In genomic region chr17:42535400-42536047, GRCh38 we compare ENCODE assay signal across 8 cellular contexts. TPM values are rescaled to one million over a fixed set of nuclear protein-coding genes. Genes with fewer than 3 reads are reported as not detected.
DNase-seq lines count a peak whose midpoint lies in the region; ATAC-seq and TF ChIP-seq lines count a peak whose summit lies in the region.

No MANE protein-coding gene starts in this region.

- intact Hi-C loops in esophagus squamous epithelium (cut with DNase I) = no loop called here

- H3K4me1 ChIP-seq in SJSA1 (replicated peaks) (peaks cover 39% of the 10 kb centered on the region), esophagus squamous epithelium (peaks cover 30 to 54% (median 33%) of the 10 kb centered on the region in 3 donors)

- peak overlapping the region; percentile 88 for H3K27ac Mint-ChIP-seq in activated T-cell treated with anti-CD3 and anti-CD28 coated beads, Interleukin-2, amount 50 U/mL, for 24 hours
- H3K27ac Mint-ChIP-seq in progenitor cell of endocrine pancreas = peak overlapping the region; percentile 79

- H3K36me3 ChIP-seq in SJSA1 (peaks cover 26% of the 10 kb centered on the region), esophagus squamous epithelium (peaks cover 6 to 24% (median 9%) of the 10 kb centered on the region in 3 donors)

- TF ChIP-seq CTCF in esophagus squamous epithelium (IDR thresholded peaks at IDR 0.05) (no peak), progenitor cell of endocrine pancreas (IDR thresholded peaks at IDR 0.05; ENCODE audit: unreplicated experiment) (no peak)

- WGBS in esophagus squamous epithelium, 2 donors = 33 to 44% methylated on average over 16 to 17 of the region's 21 CpGs

- H3K27me3 Mint-ChIP-seq in activated T-cell treated with anti-CD3 and anti-CD28 coated beads, Interleukin-2, amount 50 U/mL, for 24 hours = no peaks in the 10 kb centered on the region
- peaks cover 6% of the 10 kb centered on the region for H3K27me3 Mint-ChIP-seq in progenitor cell of endocrine pancreas

- H3K9me3 ChIP-seq in SJSA1 (replicated peaks) = no peaks in the 10 kb centered on the region
- H3K9me3 ChIP-seq in esophagus squamous epithelium = no peaks in the 10 kb centered on the region

- H3K27me3 ChIP-seq in SJSA1 (replicated peaks) (no peaks in the 10 kb centered on the region), esophagus squamous epithelium (no peaks in the 10 kb centered on the region)

- DNase-seq in activated T-cell treated with anti-CD3 and anti-CD28 coated beads, Interleukin-2, amount 50 U/mL, for 24 hours = no peak
- DNase-seq in activated T-cell treated with anti-CD3 and anti-CD28 coated beads, Interleukin-2, amount 50 U/mL, for 1 hour = no peak
- DNase-seq in SJSA1 (ENCODE audit: low read depth in 1 of 2, low spot score in 2 of 2) = no peak
- no peak for DNase-seq in esophagus squamous epithelium (lab: John Stamatoyannopoulos, UW)
- DNase-seq in progenitor cell of endocrine pancreas (ENCODE audit: low spot score, unreplicated experiment) = no peak
- DNase-seq in activated CD4-positive, CD25-positive, alpha-beta regulatory T cell (lab: John Stamatoyannopoulos, UW) = no peak
- no peak for DNase-seq in pons (ENCODE audit: low spot score)

- ATAC-seq in HG02642 (IDR thresholded peaks at IDR 0.05; ENCODE audit: poor library complexity, unreplicated experiment) = no peak

- H3K36me3 Mint-ChIP-seq in activated T-cell treated with anti-CD3 and anti-CD28 coated beads, Interleukin-2, amount 50 U/mL, for 24 hours (ENCODE audit: low read depth) = peaks cover 23% of the 10 kb centered on the region
- H3K36me3 Mint-ChIP-seq in progenitor cell of endocrine pancreas (ENCODE audit: insufficient read depth) = peaks cover 3% of the 10 kb centered on the region

- peaks cover 45% of the 10 kb centered on the region for H3K4me1 Mint-ChIP-seq in activated T-cell treated with anti-CD3 and anti-CD28 coated beads, Interleukin-2, amount 50 U/mL, for 24 hours (ENCODE audit: low read depth)
- peaks cover 24% of the 10 kb centered on the region for H3K4me1 Mint-ChIP-seq in progenitor cell of endocrine pancreas (ENCODE audit: low read depth)

- H3K9me3 Mint-ChIP-seq in activated T-cell treated with anti-CD3 and anti-CD28 coated beads, Interleukin-2, amount 50 U/mL, for 24 hours = no peaks in the 10 kb centered on the region
- no peaks in the 10 kb centered on the region for H3K9me3 Mint-ChIP-seq in progenitor cell of endocrine pancreas (ENCODE audit: low read depth)

- H3K27ac ChIP-seq in SJSA1 = peak overlapping the region; percentile 46
- peak overlapping the region; percentile 88 to 98 (median 94) for H3K27ac ChIP-seq in esophagus squamous epithelium

- no peak for TF ChIP-seq POLR2A in esophagus squamous epithelium (IDR thresholded peaks at IDR 0.05)

- peak overlapping the region; percentile 83 for H3K4me3 Mint-ChIP-seq in activated T-cell treated with anti-CD3 and anti-CD28 coated beads, Interleukin-2, amount 50 U/mL, for 24 hours
- peak overlapping the region; percentile 73 for H3K4me3 Mint-ChIP-seq in progenitor cell of endocrine pancreas (ENCODE audit: low read depth)

- peak overlapping the region; percentile 92 for H3K4me3 ChIP-seq in SJSA1
- H3K4me3 ChIP-seq in esophagus squamous epithelium = peak overlapping the region; percentile 62 to 77 (median 72)

RNA-seq across cellular contexts. Expression of gene NAGLU, which starts 0.5 kb away (rescaled TPM):
- total RNA-seq in SJSA1 (2014; rRNA removed; shearing (Covaris generic)) = 16.2 and 26.8 TPM in 2 replicates
- total RNA-seq in esophagus squamous epithelium = 10 to 100 TPM; 19.2 to 39.0 (median 26.5) TPM
- total RNA-seq in progenitor cell of endocrine pancreas = 19.0 and 22.9 TPM in 2 replicates

RNA-seq across cellular contexts. Expression of gene HSD17B1, which starts 17.2 kb away (rescaled TPM):
- 0.13 and 1.5 TPM in 2 replicates for total RNA-seq in SJSA1 (2014; rRNA removed; shearing (Covaris generic))
- 10 to 100 TPM in 1 of 4 donors, 1 to 10 TPM in 3; 3.0 to 11.8 (median 6.6) TPM for total RNA-seq in esophagus squamous epithelium
- total RNA-seq in progenitor cell of endocrine pancreas = 1.4 and 2.4 TPM in 2 replicates

RNA-seq across cellular contexts. Expression of gene COASY, which starts 26.4 kb away (rescaled TPM):
- 10.2 and 15.4 TPM in 2 replicates for total RNA-seq in SJSA1 (2014; rRNA removed; shearing (Covaris generic))
- 10 to 100 TPM; 34.1 to 52.2 (median 46.5) TPM for total RNA-seq in esophagus squamous epithelium
- 60.0 and 66.9 TPM in 2 replicates for total RNA-seq in progenitor cell of endocrine pancreas

RNA-seq across cellular contexts. Expression of gene MLX, which starts 31.4 kb away (rescaled TPM):
- total RNA-seq in SJSA1 (2014; rRNA removed; shearing (Covaris generic)) = 20.1 and 35.0 TPM in 2 replicates
- total RNA-seq in esophagus squamous epithelium = 10 to 100 TPM; 34.0 to 47.9 (median 39.9) TPM
- 26.8 and 33.7 TPM in 2 replicates for total RNA-seq in progenitor cell of endocrine pancreas

RNA-seq across cellular contexts. Expression of gene PSMC3IP, which starts 42.0 kb away (rescaled TPM):
- total RNA-seq in SJSA1 (2014; rRNA removed; shearing (Covaris generic)) = 18.4 and 22.3 TPM in 2 replicates
- 1 to 10 TPM in 3 of 4 donors, under 1 TPM in 1; 0.61 to 4.8 (median 2.8) TPM for total RNA-seq in esophagus squamous epithelium
- 18.1 and 19.6 TPM in 2 replicates for total RNA-seq in progenitor cell of endocrine pancreas
